Comparison of ENCODE assay signal across 8 cellular contexts in genomic region chr19:2775556-2776430, GRCh38. TPM values are rescaled to one million over a fixed set of nuclear protein-coding genes. Genes with fewer than 3 reads are reported as not detected.
DNase-seq lines count a peak whose midpoint lies in the region; ATAC-seq and TF ChIP-seq lines count a peak whose summit lies in the region.

No MANE protein-coding gene starts in this region.

- ATAC-seq in stimulated activated naive B cell treated with anti-CD40 and anti-IgM and Interleukin-4, amounts not matched to agents 10 μg/mL and 1 μg/mL and 100 μg/mL, for 72 hours (replicated peaks), result peak; percentile 86 to 87
- ATAC-seq in GM18909 (IDR thresholded peaks at IDR 0.05; ENCODE audit: poor library complexity, unreplicated experiment), result no peak

- H3K4me3 Mint-ChIP-seq in activated CD4-positive, alpha-beta T cell treated with anti-CD3 and anti-CD28 coated beads, Interleukin-2, amount 10 ng/mL, durations not matched to agents 24 days and 14 days, result peak overlapping the region; percentile 84
- H3K4me3 Mint-ChIP-seq in stimulated activated naive B cell treated with anti-CD40 and anti-IgM and Interleukin-4, amounts not matched to agents 10 μg/mL and 1 μg/mL and 100 μg/mL, for 72 hours, result peak overlapping the region; percentile 83 to 86

- H3K9me3 Mint-ChIP-seq in activated CD4-positive, alpha-beta T cell treated with anti-CD3 and anti-CD28 coated beads, Interleukin-2, amount 10 ng/mL, durations not matched to agents 24 days and 14 days, result no peaks in the 10 kb centered on the region
- no peaks in the 10 kb centered on the region for H3K9me3 Mint-ChIP-seq in stimulated activated naive B cell treated with anti-CD40 and anti-IgM and Interleukin-4, amounts not matched to agents 10 μg/mL and 1 μg/mL and 100 μg/mL, for 72 hours

- intact Hi-C loops in activated CD4-positive, alpha-beta T cell treated with anti-CD3 and anti-CD28 coated beads, Interleukin-2, amount 10 ng/mL, durations not matched to agents 24 days and 14 days (cut with micrococcal nuclease), result no loop called here

- peak overlapping the region; percentile 94 for H3K27ac Mint-ChIP-seq in activated CD4-positive, alpha-beta T cell treated with anti-CD3 and anti-CD28 coated beads, Interleukin-2, amount 10 ng/mL, durations not matched to agents 24 days and 14 days
- peak overlapping the region; percentile 95 for H3K27ac Mint-ChIP-seq in stimulated activated naive B cell treated with anti-CD40 and anti-IgM and Interleukin-4, amounts not matched to agents 10 μg/mL and 1 μg/mL and 100 μg/mL, for 72 hours

- in situ Hi-C loops in GM13977 (cut with MboI; ENCODE audit: low pct_unique_long_range_greater_than_20kb, low sequenced_read_pairs, unreplicated experiment), result no loop called here

- no peak for TF ChIP-seq CTCF in GM13977 (IDR thresholded peaks at IDR 0.05; ENCODE audit: extremely low read depth, insufficient read depth, missing control alignments)

- H3K4me1 Mint-ChIP-seq in activated CD4-positive, alpha-beta T cell treated with anti-CD3 and anti-CD28 coated beads, Interleukin-2, amount 10 ng/mL, durations not matched to agents 24 days and 14 days, result peaks cover 34% of the 10 kb centered on the region
- peaks cover 39 to 62% of the 10 kb centered on the region in 2 donors for H3K4me1 Mint-ChIP-seq in stimulated activated naive B cell treated with anti-CD40 and anti-IgM and Interleukin-4, amounts not matched to agents 10 μg/mL and 1 μg/mL and 100 μg/mL, for 72 hours

- no peaks in the 10 kb centered on the region for H3K27me3 Mint-ChIP-seq in activated CD4-positive, alpha-beta T cell treated with anti-CD3 and anti-CD28 coated beads, Interleukin-2, amount 10 ng/mL, durations not matched to agents 24 days and 14 days
- no peaks in the 10 kb centered on the region for H3K27me3 Mint-ChIP-seq in stimulated activated naive B cell treated with anti-CD40 and anti-IgM and Interleukin-4, amounts not matched to agents 10 μg/mL and 1 μg/mL and 100 μg/mL, for 72 hours

- H3K27ac ChIP-seq in cingulate gyrus (ENCODE audit: low read depth, low read length), result peak overlapping the region; percentile 67

- peak; percentile 86 for DNase-seq in GM13977 (ENCODE audit: low spot score)
- DNase-seq in activated CD4-positive, alpha-beta T cell treated with anti-CD3 and anti-CD28 coated beads, Interleukin-2, amount 10 ng/mL, durations not matched to agents 24 days and 14 days, result peak; percentile 93
- DNase-seq in myocyte (ENCODE audit: low read depth), result peak; percentile 89
- peak; percentile 36 for DNase-seq in stimulated activated naive B cell treated with anti-CD40 and anti-IgM and Interleukin-4, amounts not matched to agents 10 μg/mL and 1 μg/mL and 100 μg/mL, for 72 hours
- no peak for DNase-seq in NCI-H1417 treated with DMSO at 0.1 percent for 48 hours (lab: John Stamatoyannopoulos, UW)
- DNase-seq in NK-92 (lab: John Stamatoyannopoulos, UW; ENCODE audit: unreplicated experiment), result no peak

- peaks cover 25% of the 10 kb centered on the region for H3K36me3 Mint-ChIP-seq in activated CD4-positive, alpha-beta T cell treated with anti-CD3 and anti-CD28 coated beads, Interleukin-2, amount 10 ng/mL, durations not matched to agents 24 days and 14 days (ENCODE audit: low read depth)
- H3K36me3 Mint-ChIP-seq in stimulated activated naive B cell treated with anti-CD40 and anti-IgM and Interleukin-4, amounts not matched to agents 10 μg/mL and 1 μg/mL and 100 μg/mL, for 72 hours, result peaks cover 21 to 53% of the 10 kb centered on the region in 2 donors

RNA-seq across cellular contexts. Expression of gene SGTA, which starts 7.3 kb away (rescaled TPM):
- total RNA-seq in activated CD4-positive, alpha-beta T cell treated with anti-CD3 and anti-CD28 coated beads, Interleukin-2, amount 10 ng/mL, durations not matched to agents 24 days and 14 days, result 73.3 and 76.9 TPM in 2 replicates
- 82.5 and 99.4 TPM in 2 replicates for total RNA-seq in myocyte
- polyA plus RNA-seq in myocyte (2012), result 88.8 TPM

RNA-seq across cellular contexts. Expression of gene THOP1, which starts 9.5 kb away (rescaled TPM):
- total RNA-seq in activated CD4-positive, alpha-beta T cell treated with anti-CD3 and anti-CD28 coated beads, Interleukin-2, amount 10 ng/mL, durations not matched to agents 24 days and 14 days, result 200 and 207 TPM in 2 replicates
- total RNA-seq in myocyte, result 102 and 142 TPM in 2 replicates
- polyA plus RNA-seq in myocyte (2012), result 63.3 TPM

RNA-seq across cellular contexts. Expression of gene SLC39A3, which starts 36.0 kb away (rescaled TPM):
- 48.8 and 52.2 TPM in 2 replicates for total RNA-seq in activated CD4-positive, alpha-beta T cell treated with anti-CD3 and anti-CD28 coated beads, Interleukin-2, amount 10 ng/mL, durations not matched to agents 24 days and 14 days
- total RNA-seq in myocyte, result 35.5 and 41.8 TPM in 2 replicates
- polyA plus RNA-seq in myocyte (2012), result 44.2 TPM

RNA-seq across cellular contexts. Expression of gene ZNF554, which starts 43.9 kb away (rescaled TPM):
- 1.9 and 2.1 TPM in 2 replicates for total RNA-seq in activated CD4-positive, alpha-beta T cell treated with anti-CD3 and anti-CD28 coated beads, Interleukin-2, amount 10 ng/mL, durations not matched to agents 24 days and 14 days
- total RNA-seq in myocyte, result 6.5 and 6.8 TPM in 2 replicates
- polyA plus RNA-seq in myocyte (2012), result 3.7 TPM

RNA-seq across cellular contexts. Expression of gene DIRAS1, which starts 54.6 kb away (rescaled TPM):
- 0.16 TPM in 1 of 2 replicates, not detected in the other for total RNA-seq in activated CD4-positive, alpha-beta T cell treated with anti-CD3 and anti-CD28 coated beads, Interleukin-2, amount 10 ng/mL, durations not matched to agents 24 days and 14 days
- 4.2 and 4.5 TPM in 2 replicates for total RNA-seq in myocyte
- polyA plus RNA-seq in myocyte (2012), result 13.3 TPM

Comparison
In these comparisons a context has a peak if more than half of its experiments do, and no peak if none do; other contexts are left out.
1. DNase-seq: peak in GM13977 (single experiment), activated CD4-positive, alpha-beta T cell treated with anti-CD3 and anti-CD28 coated beads, Interleukin-2, amount 10 ng/mL, durations not matched to agents 24 days and 14 days (single experiment), myocyte (single experiment) and stimulated activated naive B cell treated with anti-CD40 and anti-IgM and Interleukin-4, amounts not matched to agents 10 μg/mL and 1 μg/mL and 100 μg/mL, for 72 hours (single experiment); none in NCI-H1417 treated with DMSO at 0.1 percent for 48 hours (single experiment) and NK-92 (single experiment).